In genomic region chr22:17578129-17578754, GRCh38 we compare ENCODE assay signal across 10 cellular contexts. TPM values are rescaled to one million over a fixed set of nuclear protein-coding genes. Genes with fewer than 3 reads are reported as not detected.
A peak's percentile ranks its signal among the peaks of the same experiment; 100 is the strongest.
DNase-seq lines count a peak whose midpoint lies in the region; ATAC-seq and TF ChIP-seq lines count a peak whose summit lies in the region.
"Had no signal": no experiment of that assay in that cellular context is flagged by ENCODE, and none has a peak within 500 bp of the region (broad histone marks: within the 10 kb centered on the region; RNA-seq: fewer than 3 reads in every experiment).

No MANE protein-coding gene starts in this region.

- no peak for TF ChIP-seq CTCF in dorsolateral prefrontal cortex (IDR thresholded peaks at IDR 0.05 in 54 of 56, conservative IDR thresholded peaks at IDR 0.05 in 2 of 56; ENCODE audit: low read depth in 1 of 56, partially characterized antibody in 56 of 56)
- no peak for TF ChIP-seq CTCF in liver (IDR thresholded peaks at IDR 0.05; ENCODE audit: low read depth, low read length, missing input control)

- H3K36me3 ChIP-seq in liver (ENCODE audit: control insufficient read depth in 4 of 4, insufficient read depth in 3 of 4, low read depth in 1 of 4, low read length in 3 of 4): peaks cover 4 to 36% (median 14%) of the 10 kb centered on the region in 4 donors

- WGBS in liver: 63% methylated on average over 11 of the region's 11 CpGs

- ATAC-seq in HG02678 (IDR thresholded peaks at IDR 0.05; ENCODE audit: unreplicated experiment): no peak

- no peak for TF ChIP-seq RAD21 in liver (IDR thresholded peaks at IDR 0.05)

- intact Hi-C loops in dorsolateral prefrontal cortex (cut with DNase I): no loop called here

- peak overlapping the region in 58 of 59 donors; percentile 9 to 94 (median 84) for H3K27ac ChIP-seq in dorsolateral prefrontal cortex
- no peak overlapping the region for H3K27ac ChIP-seq in liver (ENCODE audit: low read depth in 1 of 2, low read length in 2 of 2)

- H3K9ac ChIP-seq in liver (ENCODE audit: low read depth in 1 of 2, low read length in 2 of 2): no peak overlapping the region

- H3K4me1 ChIP-seq in liver (ENCODE audit: control insufficient read depth in 4 of 4, insufficient read depth in 4 of 4, low read length in 3 of 4): peaks cover 0 to 20% (median 10%) of the 10 kb centered on the region in 4 donors

- no peaks in the 10 kb centered on the region for H3K9me3 ChIP-seq in liver (ENCODE audit: control insufficient read depth in 4 of 4, low read length in 3 of 4)

- no peak overlapping the region for H3K4me3 ChIP-seq in dorsolateral prefrontal cortex
- no peak overlapping the region for H3K4me3 ChIP-seq in liver (ENCODE audit: low read depth in 1 of 3, low read length in 3 of 3)

- peak; percentile 49 for DNase-seq in RPMI7951 (ENCODE audit: low read depth)
- DNase-seq in dorsolateral prefrontal cortex: peak in 7 of 10 donors; percentile 47 to 86 (median 70)
- DNase-seq in superior temporal gyrus (ENCODE audit: extremely low spot score): peak; percentile 76
- no peak for DNase-seq in NOMO-1 treated with dmso at 0.1 percent for 144 hours (lab: John Stamatoyannopoulos, UW; ENCODE audit: unreplicated experiment)
- DNase-seq in NCI-H1436 treated with DMSO at 0.1 percent for 48 hours (lab: John Stamatoyannopoulos, UW): no peak
- no peak for DNase-seq in iPS-NIHi7 (ENCODE audit: extremely low spot score)
- DNase-seq: activated CD4-positive, CD25-positive, alpha-beta regulatory T cell; activated naive CD4-positive, alpha-beta T cell treated with anti-CD3 and anti-CD28 coated beads, Interleukin-2, amount 10 ng/mL, durations not matched to agents 7 days and 5 days had no signal

- H3K27me3 ChIP-seq in dorsolateral prefrontal cortex: no peaks in the 10 kb centered on the region
- no peaks in the 10 kb centered on the region for H3K27me3 ChIP-seq in liver (ENCODE audit: control insufficient read depth in 4 of 4, insufficient read depth in 4 of 4, low read length in 3 of 4)

TF ChIP-seq in liver, 16 proteins besides CTCF, POLR2A, EP300 and RAD21:
- TF ChIP-seq FOXA1 (IDR thresholded peaks at IDR 0.05) (no peak), HNF4A (conservative IDR thresholded peaks at IDR 0.05) (peak; percentile 10 to 39), SP1 (IDR thresholded peaks at IDR 0.05) (peak; percentile 16)

RNA-seq across cellular contexts. Expression of gene SLC25A18, which starts 14.9 kb away (rescaled TPM):
- total RNA-seq in RPMI7951 (2014; rRNA removed; shearing (Covaris generic)): not detected in 2 replicates
- total RNA-seq in dorsolateral prefrontal cortex (100 to 1,000 TPM in 45 of 120 experiments, 10 to 100 TPM in 75; 42.3 to 286 (median 91.0) TPM), liver (10 to 100 TPM; 18.8 to 67.7 TPM)
- 10 to 100 TPM; 72.0 to 84.7 TPM for polyA plus RNA-seq in liver

RNA-seq across cellular contexts. Expression of gene ATP6V1E1, which starts 50.3 kb away (rescaled TPM):
- 126 and 134 TPM in 2 replicates for total RNA-seq in RPMI7951 (2014; rRNA removed; shearing (Covaris generic))
- total RNA-seq in dorsolateral prefrontal cortex: 100 to 1,000 TPM; 113 to 439 (median 333) TPM
- total RNA-seq in liver: 10 to 100 TPM; 47.5 to 53.1 TPM
- 10 to 100 TPM; 44.6 to 50.6 TPM for polyA plus RNA-seq in liver

Comparison
In these comparisons a context has a peak if more than half of its experiments do, and no peak if none do; other contexts are left out.
1. DNase-seq: peak in RPMI7951 (single experiment), dorsolateral prefrontal cortex (7 of 10) and superior temporal gyrus (single experiment); none in NOMO-1 treated with dmso at 0.1 percent for 144 hours (single experiment), NCI-H1436 treated with DMSO at 0.1 percent for 48 hours (single experiment) and iPS-NIHi7 (single experiment).
2. H3K27ac ChIP-seq: peak in dorsolateral prefrontal cortex (58 of 59); none in liver (0 of 2).
3. RNA of gene SLC25A18, which starts 14.9 kb away (total RNA-seq): 42.3 to 286 TPM in dorsolateral prefrontal cortex and 18.8 to 67.7 TPM in liver; not detected in RPMI7951; every median in the first group is over 10 times any median in the second.